In the genomic region with DNA sequence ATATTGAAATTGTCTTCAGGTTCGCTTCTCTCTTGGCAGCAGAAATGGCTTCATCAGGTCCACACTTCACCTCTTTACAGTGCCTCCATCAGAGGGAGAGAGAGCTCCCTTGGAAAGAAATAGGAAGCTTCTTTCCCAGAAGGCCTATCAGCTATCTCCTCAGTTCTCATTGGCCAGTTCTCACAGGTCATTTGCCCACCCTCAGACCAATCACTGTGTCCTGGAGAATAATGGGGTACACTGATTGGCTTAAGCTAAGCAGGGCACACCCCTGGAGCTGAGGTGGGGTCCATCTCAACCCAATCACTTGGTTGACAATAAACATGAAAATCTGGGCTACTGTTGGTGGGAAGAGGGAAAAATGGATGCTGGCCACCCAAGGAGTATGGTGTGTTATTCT, we compare ENCODE assay signal across 1 cellular context.
A peak's percentile ranks its signal among the peaks of the same experiment; 100 is the strongest.
TF ChIP-seq lines count a peak whose summit lies in the region.

No MANE protein-coding gene starts in this region.

TF ChIP-seq in H1, 55 proteins besides CTCF, POLR2A, EP300 and RAD21:
- TF ChIP-seq SP1 (IDR thresholded peaks at IDR 0.05; ENCODE audit: low read depth, low read length) (peak; percentile 77), CHD2 (IDR thresholded peaks at IDR 0.05; ENCODE audit: low read length) (0 out of 2 replicates have a peak, but pooled peaks have one; percentile 36), BACH1 (IDR thresholded peaks at IDR 0.05; ENCODE audit: low read length) (no peak)
TF ChIP-seq in H1: peak in this region for 2.
